8 cellular contexts compared by ENCODE assay signal in genomic region chr2:47520825-47521665, GRCh38. TPM values are rescaled to one million over a fixed set of nuclear protein-coding genes. Genes with fewer than 3 reads are reported as not detected.
DNase-seq lines count a peak whose midpoint lies in the region; ATAC-seq and TF ChIP-seq lines count a peak whose summit lies in the region.

No MANE protein-coding gene starts in this region.

- H3K36me3 ChIP-seq in GM23248 (ENCODE audit: low read depth) (no peaks in the 10 kb centered on the region), MM.1S (replicated peaks; ENCODE audit: insufficient read depth, low read length) (no peaks in the 10 kb centered on the region), left ventricle myocardium inferior (no peaks in the 10 kb centered on the region), smooth muscle cell (ENCODE audit: low read depth) (no peaks in the 10 kb centered on the region)

- TF ChIP-seq CTCF in MM.1S (IDR thresholded peaks at IDR 0.05; ENCODE audit: low read length) = peak; percentile 35
- peak; percentile 46 for TF ChIP-seq CTCF in left ventricle myocardium inferior (IDR thresholded peaks at IDR 0.05; ENCODE audit: borderline replicate concordance)
- no peak for TF ChIP-seq CTCF in smooth muscle cell (IDR thresholded peaks at IDR 0.05; ENCODE audit: borderline replicate concordance, insufficient read depth, poor library complexity, severe bottlenecking)

- peaks cover 2% of the 10 kb centered on the region for H3K27me3 Mint-ChIP-seq in activated naive CD8-positive, alpha-beta T cell treated with anti-CD3 and anti-CD28 coated beads, Interleukin-2, amount 10 ng/mL, durations not matched to agents 7 days and 5 days

- H3K4me1 ChIP-seq in GM23248 (ENCODE audit: insufficient read depth) (0 out of 2 replicates have a peak, but pooled peaks cover 2% of the 10 kb centered on the region), MM.1S (ENCODE audit: low read length) (0 out of 2 replicates have a peak, but pooled peaks cover 6% of the 10 kb centered on the region), left ventricle myocardium inferior (peaks cover 12% of the 10 kb centered on the region), smooth muscle cell (ENCODE audit: low read depth) (peaks cover 11% of the 10 kb centered on the region)

- H3K4me2 ChIP-seq in GM23248 (ENCODE audit: unreplicated experiment) = peak overlapping the region; percentile 96
- peak overlapping the region; percentile 90 for H3K4me2 ChIP-seq in MM.1S (ENCODE audit: low read depth, low read length)
- peak overlapping the region; percentile 78 for H3K4me2 ChIP-seq in smooth muscle cell

- POLR2A ChIA-PET in activated naive CD8-positive, alpha-beta T cell treated with anti-CD3 and anti-CD28 coated beads, Interleukin-2, amount 10 ng/mL, durations not matched to agents 7 days and 5 days (lab: Charles Lee) = interaction anchor here (0.9 to 3.1 kb wide), 10 partner anchors 9 to 577 kb away, joined by 3 to 22 read pairs (median 4); partner anchors contain the start of gene MSH2

- H3K27ac ChIP-seq in GM23248 = no peak overlapping the region
- H3K27ac ChIP-seq in MM.1S (ENCODE audit: low read length) = peak overlapping the region; percentile 36; the same call in 1 of the 2 replicates
- H3K27ac ChIP-seq in left ventricle myocardium inferior (replicated peaks) = no peak overlapping the region
- H3K27ac ChIP-seq in smooth muscle cell (ENCODE audit: low read depth) = no peak overlapping the region

- H4K20me1 ChIP-seq in GM23248 (ENCODE audit: insufficient read depth) (no peaks in the 10 kb centered on the region), MM.1S (ENCODE audit: insufficient read depth, low read length) (no peaks in the 10 kb centered on the region), smooth muscle cell (ENCODE audit: low read depth) (no peaks in the 10 kb centered on the region)

- H3K9ac ChIP-seq in GM23248 = peak overlapping the region; percentile 39; the same call in 1 of the 2 replicates
- peak overlapping the region; percentile 60 for H3K9ac ChIP-seq in MM.1S (ENCODE audit: low read length)
- no peak overlapping the region for H3K9ac ChIP-seq in smooth muscle cell (ENCODE audit: low read depth)

- no peaks in the 10 kb centered on the region for H3K9me3 ChIP-seq in GM23248 (ENCODE audit: low read depth)
- no peaks in the 10 kb centered on the region for H3K9me3 ChIP-seq in MM.1S (replicated peaks; ENCODE audit: insufficient read depth, low read length)
- no peaks in the 10 kb centered on the region for H3K9me3 ChIP-seq in left ventricle myocardium inferior (replicated peaks)
- H3K9me3 ChIP-seq in smooth muscle cell (replicated peaks; ENCODE audit: low read depth) = no peaks in the 10 kb centered on the region

- no peaks in the 10 kb centered on the region for H3K79me2 ChIP-seq in GM23248 (ENCODE audit: insufficient read depth)
- H3K79me2 ChIP-seq in MM.1S (ENCODE audit: low read length) = no peaks in the 10 kb centered on the region
- no peaks in the 10 kb centered on the region for H3K79me2 ChIP-seq in smooth muscle cell (ENCODE audit: low read depth)

- in situ Hi-C loops in GM23248 (cut with MboI) = no loop called here

- H3K9me3 Mint-ChIP-seq in activated naive CD8-positive, alpha-beta T cell treated with anti-CD3 and anti-CD28 coated beads, Interleukin-2, amount 10 ng/mL, durations not matched to agents 7 days and 5 days = no peaks in the 10 kb centered on the region

- H3K4me3 Mint-ChIP-seq in activated naive CD8-positive, alpha-beta T cell treated with anti-CD3 and anti-CD28 coated beads, Interleukin-2, amount 10 ng/mL, durations not matched to agents 7 days and 5 days = peak overlapping the region; percentile 92

- H3K4me3 ChIP-seq in GM23248 (peak overlapping the region; percentile 71), MM.1S (ENCODE audit: low read length) (peak overlapping the region; percentile 71), left ventricle myocardium inferior (peak overlapping the region; percentile 63), smooth muscle cell (peak overlapping the region; percentile 30)

- WGBS in GM23248 (ENCODE audit: low coverage in 1 of 2, low lambda C conversion rate in 2 of 2, missing lambda C conversion rate in 2 of 2), 2 experiments = 2% methylated on average over 82 to 97 of the region's 97 CpGs
- WGBS in smooth muscle cell (ENCODE audit: low lambda C conversion rate) = 78% methylated on average over 92 of the region's 97 CpGs

- peak overlapping the region; percentile 96 for H3K27ac Mint-ChIP-seq in activated naive CD8-positive, alpha-beta T cell treated with anti-CD3 and anti-CD28 coated beads, Interleukin-2, amount 10 ng/mL, durations not matched to agents 7 days and 5 days

- H3K9me2 ChIP-seq in GM23248 (ENCODE audit: insufficient read depth) (no peaks in the 10 kb centered on the region), MM.1S (replicated peaks; ENCODE audit: insufficient read depth, low read length) (no peaks in the 10 kb centered on the region)

- peak; percentile 71 for DNase-seq in ELR (ENCODE audit: low read depth)
- peak; percentile 75 for DNase-seq in GM23248
- peak; percentile 73 for DNase-seq in MM.1S
- DNase-seq in SKM-1 (lab: John Stamatoyannopoulos, UW; ENCODE audit: unreplicated experiment) = peak; percentile 54
- peak; percentile 83 for DNase-seq in activated naive CD8-positive, alpha-beta T cell treated with anti-CD3 and anti-CD28 coated beads, Interleukin-2, amount 10 ng/mL, durations not matched to agents 7 days and 5 days
- DNase-seq in left ventricle myocardium inferior = peak; percentile 34
- DNase-seq in smooth muscle cell (lab: John Stamatoyannopoulos, UW; ENCODE audit: unreplicated experiment) = no peak
- DNase-seq in HK-2 (ENCODE audit: unreplicated experiment) = no peak

- H3K4me1 Mint-ChIP-seq in activated naive CD8-positive, alpha-beta T cell treated with anti-CD3 and anti-CD28 coated beads, Interleukin-2, amount 10 ng/mL, durations not matched to agents 7 days and 5 days = peaks cover 30% of the 10 kb centered on the region

- peak; percentile 89 for ATAC-seq in activated naive CD8-positive, alpha-beta T cell treated with anti-CD3 and anti-CD28 coated beads, Interleukin-2, amount 10 ng/mL, durations not matched to agents 7 days and 5 days (ENCODE audit: low read depth)

- H3F3A ChIP-seq in GM23248 (ENCODE audit: insufficient read depth) = no peaks in the 10 kb centered on the region
- no peaks in the 10 kb centered on the region for H3F3A ChIP-seq in MM.1S (ENCODE audit: insufficient read depth, low read length)
- H3F3A ChIP-seq in smooth muscle cell (ENCODE audit: low read depth) = no peaks in the 10 kb centered on the region

- H2AFZ ChIP-seq in GM23248 = peak overlapping the region; percentile 74
- peak overlapping the region; percentile 47 for H2AFZ ChIP-seq in MM.1S (ENCODE audit: low read length)
- no peak overlapping the region for H2AFZ ChIP-seq in smooth muscle cell (ENCODE audit: low read depth)

- H3K27me3 ChIP-seq in GM23248 (replicated peaks; ENCODE audit: insufficient read depth) (peaks cover 17% of the 10 kb centered on the region; the same call in 1 of the 2 replicates), MM.1S (replicated peaks; ENCODE audit: insufficient read depth, low read length) (no peaks in the 10 kb centered on the region), left ventricle myocardium inferior (ENCODE audit: low read depth) (peaks cover 36% of the 10 kb centered on the region), smooth muscle cell (ENCODE audit: low read depth) (no peaks in the 10 kb centered on the region)

- intact Hi-C loops in left ventricle myocardium inferior (cut with micrococcal nuclease) = no loop called here

- no peaks in the 10 kb centered on the region for H3K36me3 Mint-ChIP-seq in activated naive CD8-positive, alpha-beta T cell treated with anti-CD3 and anti-CD28 coated beads, Interleukin-2, amount 10 ng/mL, durations not matched to agents 7 days and 5 days

RNA-seq across cellular contexts. Expression of gene KCNK12, which starts 49.7 kb away (rescaled TPM):
- not detected in 2 replicates for total RNA-seq in GM23248 (2014; rRNA removed; shearing (Covaris generic))
- 0.03 TPM in 2 replicates for polyA plus RNA-seq in GM23248 (2016; fragmentation: Nextera tagmentation; extraction: Ambion mirVana)
- under 1 TPM; 0.51 to 0.55 TPM for total RNA-seq in activated naive CD8-positive, alpha-beta T cell treated with anti-CD3 and anti-CD28 coated beads, Interleukin-2, amount 10 ng/mL, durations not matched to agents 7 days and 5 days
- total RNA-seq in left ventricle myocardium inferior = 0.16 TPM
- 1.3 and 3.5 TPM in 2 replicates for total RNA-seq in smooth muscle cell
- polyA plus RNA-seq in smooth muscle cell = 3.5 and 4.5 TPM in 2 replicates

Comparison
In these comparisons a context has a peak if more than half of its experiments do, and no peak if none do; other contexts are left out.
1. DNase-seq: peak in ELR (single experiment), GM23248 (single experiment), MM.1S (single experiment), SKM-1 (single experiment), activated naive CD8-positive, alpha-beta T cell treated with anti-CD3 and anti-CD28 coated beads, Interleukin-2, amount 10 ng/mL, durations not matched to agents 7 days and 5 days (single experiment) and left ventricle myocardium inferior (single experiment); none in smooth muscle cell (single experiment) and HK-2 (single experiment).
2. Peak in every context shown above with its lines, with median percentiles within 50 percentile points of each other: H3K4me2 ChIP-seq and H3K4me3 ChIP-seq.